Comparison of ENCODE assay signal across 23 cellular contexts in the genomic region with DNA sequence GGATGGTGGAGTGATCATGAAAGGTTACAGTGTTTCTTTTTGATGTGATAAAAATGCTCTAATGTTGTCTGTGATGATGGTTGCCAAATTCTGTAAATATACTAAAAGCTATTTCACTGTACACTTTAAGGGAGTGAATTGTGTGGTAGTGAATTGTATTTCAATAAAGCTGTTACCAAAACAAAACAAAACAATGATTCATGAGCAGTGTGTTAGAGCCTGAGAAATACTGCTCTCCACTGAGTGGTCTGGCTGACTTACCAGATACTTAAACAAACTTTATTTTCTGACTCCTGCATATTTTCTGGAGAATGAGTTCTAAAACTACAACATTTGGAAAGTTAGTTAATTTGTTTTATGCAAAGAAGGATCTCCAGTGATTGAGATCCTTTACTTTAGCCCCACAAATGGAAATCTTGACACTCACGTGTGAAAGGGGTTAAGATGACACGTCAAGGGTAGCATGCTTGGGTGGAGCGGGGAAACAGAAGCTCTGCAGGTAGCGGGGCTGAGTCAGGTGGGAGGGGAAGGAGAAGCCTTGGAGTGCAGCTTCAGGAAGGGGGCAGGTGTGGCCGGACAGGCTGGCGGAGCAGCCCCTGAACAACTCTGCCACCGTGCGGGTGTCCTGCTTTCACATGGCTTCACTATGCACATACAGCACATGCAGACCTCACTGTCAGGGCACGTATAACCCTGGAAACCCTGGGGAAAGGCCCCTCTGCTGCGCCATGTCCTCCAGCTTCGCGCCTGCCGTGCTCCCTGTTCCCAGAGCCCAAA.
"Had no signal": no experiment of that assay in that cellular context is flagged by ENCODE, and none has a peak within 500 bp of the region (broad histone marks: within the 10 kb centered on the region; RNA-seq: fewer than 3 reads in every experiment).

No MANE protein-coding gene starts in this region.

- H3K27me3 ChIP-seq: cardiac muscle cell, hepatocyte, sigmoid colon, suprapubic skin had no signal

- H3K27ac ChIP-seq: cardiac muscle cell, hepatocyte, parathyroid adenoma, sigmoid colon, stomach, suprapubic skin had no signal

- FAIRE-seq: frontal cortex had no signal

- DNase-seq: activated CD4-positive, alpha-beta T cell treated with anti-CD3 and anti-CD28 coated beads for 4 hours; activated CD4-positive, alpha-beta T cell treated with anti-CD3 and anti-CD28 coated beads, Interleukin-2, amount 50 U/mL, for 48 hours; activated CD4-positive, CD25-positive, alpha-beta regulatory T cell; activated CD8-positive, alpha-beta memory T cell treated with anti-CD3 and anti-CD28 coated beads, Interleukin-2, amount 50 U/mL, for 48 hours; activated naive CD4-positive, alpha-beta T cell treated with anti-CD3 and anti-CD28 coated beads for 36 hours; activated naive CD8-positive, alpha-beta T cell treated with anti-CD3 and anti-CD28 coated beads, Interleukin-2, amount 10 ng/mL, durations not matched to agents 7 days and 5 days; activated T-cell treated with anti-CD3 and anti-CD28 coated beads, Interleukin-2, amount 50 U/mL, for 4 hours; amniotic stem cell; glutamatergic neuron; immature natural killer cell; kidney glomerular epithelial cell; sigmoid colon; stimulated activated CD4-positive, alpha-beta T cell treated with anti-CD3 and anti-CD28 coated beads, Interleukin-15, amount 100 ng/mL, for 24 hours; stomach; T-helper 9 cell had no signal

- H3K4me3 ChIP-seq: cardiac muscle cell, hepatocyte, sigmoid colon, smooth muscle cell, stomach, suprapubic skin had no signal

- H3K9me3 ChIP-seq: sigmoid colon, stomach, suprapubic skin had no signal

- ATAC-seq: activated T-cell treated with anti-CD3 and anti-CD28 coated beads, Interleukin-2, amount 50 U/mL, for 4 hours; natural killer cell treated with Interleukin-12 subunit alpha and Interleukin-12 subunit beta and Interleukin-15 and Interleukin-18, amount 100 ng/mL, for 72 hours; stimulated activated memory B cell treated with anti-CD40 and anti-IgM and Interleukin-4, amounts not matched to agents 10 μg/mL and 1 μg/mL and 100 μg/mL, for 72 hours had no signal

- H3K4me1 ChIP-seq: parathyroid adenoma, sigmoid colon, stomach, suprapubic skin had no signal

- H3K36me3 ChIP-seq: cardiac muscle cell, sigmoid colon, stomach, suprapubic skin had no signal
